ENCODE assay signal across 1 cellular context in genomic region chr4:41880022-41880837, GRCh38.
TF ChIP-seq lines count a peak whose summit lies in the region.

No MANE protein-coding gene starts in this region.

TF ChIP-seq in HepG2, 621 proteins besides CTCF, POLR2A, EP300 and RAD21 (continued from another document):
- TF ChIP-seq, protein P1, sequence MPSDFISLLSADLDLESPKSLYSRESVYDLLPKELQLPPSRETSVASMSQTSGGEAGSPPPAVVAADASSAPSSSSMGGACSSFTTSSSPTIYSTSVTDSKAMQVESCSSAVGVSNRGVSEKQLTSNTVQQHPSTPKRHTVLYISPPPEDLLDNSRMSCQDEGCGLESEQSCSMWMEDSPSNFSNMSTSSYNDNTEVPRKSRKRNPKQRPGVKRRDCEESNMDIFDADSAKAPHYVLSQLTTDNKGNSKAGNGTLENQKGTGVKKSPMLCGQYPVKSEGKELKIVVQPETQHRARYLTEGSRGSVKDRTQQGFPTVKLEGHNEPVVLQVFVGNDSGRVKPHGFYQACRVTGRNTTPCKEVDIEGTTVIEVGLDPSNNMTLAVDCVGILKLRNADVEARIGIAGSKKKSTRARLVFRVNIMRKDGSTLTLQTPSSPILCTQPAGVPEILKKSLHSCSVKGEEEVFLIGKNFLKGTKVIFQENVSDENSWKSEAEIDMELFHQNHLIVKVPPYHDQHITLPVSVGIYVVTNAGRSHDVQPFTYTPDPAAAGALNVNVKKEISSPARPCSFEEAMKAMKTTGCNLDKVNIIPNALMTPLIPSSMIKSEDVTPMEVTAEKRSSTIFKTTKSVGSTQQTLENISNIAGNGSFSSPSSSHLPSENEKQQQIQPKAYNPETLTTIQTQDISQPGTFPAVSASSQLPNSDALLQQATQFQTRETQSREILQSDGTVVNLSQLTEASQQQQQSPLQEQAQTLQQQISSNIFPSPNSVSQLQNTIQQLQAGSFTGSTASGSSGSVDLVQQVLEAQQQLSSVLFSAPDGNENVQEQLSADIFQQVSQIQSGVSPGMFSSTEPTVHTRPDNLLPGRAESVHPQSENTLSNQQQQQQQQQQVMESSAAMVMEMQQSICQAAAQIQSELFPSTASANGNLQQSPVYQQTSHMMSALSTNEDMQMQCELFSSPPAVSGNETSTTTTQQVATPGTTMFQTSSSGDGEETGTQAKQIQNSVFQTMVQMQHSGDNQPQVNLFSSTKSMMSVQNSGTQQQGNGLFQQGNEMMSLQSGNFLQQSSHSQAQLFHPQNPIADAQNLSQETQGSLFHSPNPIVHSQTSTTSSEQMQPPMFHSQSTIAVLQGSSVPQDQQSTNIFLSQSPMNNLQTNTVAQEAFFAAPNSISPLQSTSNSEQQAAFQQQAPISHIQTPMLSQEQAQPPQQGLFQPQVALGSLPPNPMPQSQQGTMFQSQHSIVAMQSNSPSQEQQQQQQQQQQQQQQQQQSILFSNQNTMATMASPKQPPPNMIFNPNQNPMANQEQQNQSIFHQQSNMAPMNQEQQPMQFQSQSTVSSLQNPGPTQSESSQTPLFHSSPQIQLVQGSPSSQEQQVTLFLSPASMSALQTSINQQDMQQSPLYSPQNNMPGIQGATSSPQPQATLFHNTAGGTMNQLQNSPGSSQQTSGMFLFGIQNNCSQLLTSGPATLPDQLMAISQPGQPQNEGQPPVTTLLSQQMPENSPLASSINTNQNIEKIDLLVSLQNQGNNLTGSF (CRISPR knock-in tag; IDR thresholded peaks at IDR 0.05) = no peak
- TF ChIP-seq, protein P2, sequence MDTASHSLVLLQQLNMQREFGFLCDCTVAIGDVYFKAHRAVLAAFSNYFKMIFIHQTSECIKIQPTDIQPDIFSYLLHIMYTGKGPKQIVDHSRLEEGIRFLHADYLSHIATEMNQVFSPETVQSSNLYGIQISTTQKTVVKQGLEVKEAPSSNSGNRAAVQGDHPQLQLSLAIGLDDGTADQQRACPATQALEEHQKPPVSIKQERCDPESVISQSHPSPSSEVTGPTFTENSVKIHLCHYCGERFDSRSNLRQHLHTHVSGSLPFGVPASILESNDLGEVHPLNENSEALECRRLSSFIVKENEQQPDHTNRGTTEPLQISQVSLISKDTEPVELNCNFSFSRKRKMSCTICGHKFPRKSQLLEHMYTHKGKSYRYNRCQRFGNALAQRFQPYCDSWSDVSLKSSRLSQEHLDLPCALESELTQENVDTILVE (CRISPR knock-in tag; IDR thresholded peaks at IDR 0.05) = no peak
- no peak for TF ChIP-seq NCOA2 (CRISPR knock-in tag; IDR thresholded peaks at IDR 0.05)
- TF ChIP-seq TRIM22 (IDR thresholded peaks at IDR 0.05) = no peak
